Comparison of ENCODE assay signal across 23 cellular contexts in the genomic region with DNA sequence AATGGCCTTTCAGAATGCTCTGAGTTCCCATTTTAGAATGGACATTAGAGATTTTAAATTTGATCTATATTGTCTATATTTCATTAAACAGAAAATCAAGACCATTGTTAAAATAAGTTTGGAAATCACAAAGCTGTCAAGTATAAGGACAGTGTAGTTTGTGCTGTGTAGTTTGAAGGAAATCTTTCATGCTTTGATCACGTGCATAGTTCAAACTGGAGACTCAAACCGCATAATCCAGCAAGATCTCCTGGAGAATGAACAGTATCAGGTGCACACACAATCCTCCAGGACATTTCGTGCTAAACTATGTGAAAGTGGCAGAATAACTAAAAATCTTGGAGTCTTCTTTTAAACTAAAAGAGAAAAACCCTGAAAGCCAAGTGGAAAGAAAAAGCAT.
"Had no signal": no experiment of that assay in that cellular context is flagged by ENCODE, and none has a peak within 500 bp of the region (broad histone marks: within the 10 kb centered on the region; RNA-seq: fewer than 3 reads in every experiment).

No MANE protein-coding gene starts in this region.

- H3K9me3 ChIP-seq: heart right ventricle, neutrophil, spleen, stomach, thoracic aorta, transverse colon had no signal

- FAIRE-seq: endometrium, frontal cortex, islet of Langerhans had no signal

- ATAC-seq: esophagus mucosa; heart right ventricle; sciatic nerve; stimulated activated memory B cell treated with anti-CD40 and anti-IgM and Interleukin-4, amounts not matched to agents 10 μg/mL and 1 μg/mL and 100 μg/mL, for 72 hours had no signal

- H3K4me3 ChIP-seq: heart right ventricle, spleen, stomach, thoracic aorta, transverse colon had no signal

- H3K27ac ChIP-seq: heart right ventricle, neutrophil, spleen, stomach, thoracic aorta, transverse colon had no signal

- H3K4me3 Mint-ChIP-seq: stimulated activated memory B cell treated with anti-CD40 and anti-IgM and Interleukin-4, amounts not matched to agents 10 μg/mL and 1 μg/mL and 100 μg/mL, for 72 hours had no signal

- H3K36me3 Mint-ChIP-seq: naive B cell; stimulated activated memory B cell treated with anti-CD40 and anti-IgM and Interleukin-4, amounts not matched to agents 10 μg/mL and 1 μg/mL and 100 μg/mL, for 72 hours had no signal

- DNase-seq: cortex of kidney; effector memory CD4-positive, alpha-beta T cell; heart right ventricle; hypothalamus; kidney glomerular epithelial cell; mesendoderm; naive B cell; posterior cingulate gyrus; spleen; stimulated activated CD4-positive, alpha-beta T cell treated with anti-CD3 and anti-CD28 coated beads, Interleukin-15, amount 100 ng/mL, for 24 hours; stimulated activated CD4-positive, alpha-beta T cell treated with anti-CD3 and anti-CD28 coated beads, Interleukin-1b, Interleukin-23, amount 100 ng/mL, for 48 hours; stimulated activated CD4-positive, alpha-beta T cell treated with anti-CD3 and anti-CD28 coated beads, Interleukin-4, amount 100 ng/mL, for 24 hours; stomach; substantia nigra; transverse colon had no signal

- H3K27ac Mint-ChIP-seq: stimulated activated memory B cell treated with anti-CD40 and anti-IgM and Interleukin-4, amounts not matched to agents 10 μg/mL and 1 μg/mL and 100 μg/mL, for 72 hours had no signal

- H3K4me1 ChIP-seq: heart right ventricle, stomach, transverse colon had no signal

- H3K36me3 ChIP-seq: heart right ventricle, neutrophil, spleen, stomach, thoracic aorta, transverse colon had no signal

- H3K9me3 Mint-ChIP-seq: stimulated activated memory B cell treated with anti-CD40 and anti-IgM and Interleukin-4, amounts not matched to agents 10 μg/mL and 1 μg/mL and 100 μg/mL, for 72 hours had no signal
